In genomic region chr2:96407041-96407918, GRCh38 we compare ENCODE assay signal across 8 cellular contexts.
DNase-seq lines count a peak whose midpoint lies in the region; ATAC-seq lines count a peak whose summit lies in the region.

No MANE protein-coding gene starts in this region.

- H3K9me3 Mint-ChIP-seq in activated T-cell treated with anti-CD3 and anti-CD28 coated beads, Interleukin-2, amount 50 U/mL, for 24 hours: no peaks in the 10 kb centered on the region
- H3K9me3 Mint-ChIP-seq in naive B cell: no peaks in the 10 kb centered on the region

- peak; percentile 70 for ATAC-seq in HG03354 (IDR thresholded peaks at IDR 0.05; ENCODE audit: poor library complexity, severe bottlenecking, unreplicated experiment)
- peak; percentile 74 for ATAC-seq in esophagus mucosa
- ATAC-seq in naive B cell (ENCODE audit: low read depth in 2 of 2): peak; percentile 78 to 81
- no peak for ATAC-seq in GM19328 (IDR thresholded peaks at IDR 0.05; ENCODE audit: unreplicated experiment)

- peak overlapping the region; percentile 83 for H3K27ac Mint-ChIP-seq in activated T-cell treated with anti-CD3 and anti-CD28 coated beads, Interleukin-2, amount 50 U/mL, for 24 hours
- peak overlapping the region in 2 of 6 donors; percentile 11 to 81 for H3K27ac Mint-ChIP-seq in naive B cell

- no peak overlapping the region for H3K4me3 Mint-ChIP-seq in activated T-cell treated with anti-CD3 and anti-CD28 coated beads, Interleukin-2, amount 50 U/mL, for 24 hours
- peak overlapping the region in 5 of 8 donors; percentile 5 to 51 (median 41) for H3K4me3 Mint-ChIP-seq in naive B cell

- no peaks in the 10 kb centered on the region for H3K27me3 Mint-ChIP-seq in activated T-cell treated with anti-CD3 and anti-CD28 coated beads, Interleukin-2, amount 50 U/mL, for 24 hours
- H3K27me3 Mint-ChIP-seq in naive B cell: no peaks in the 10 kb centered on the region

- no peaks in the 10 kb centered on the region for H3K36me3 Mint-ChIP-seq in activated T-cell treated with anti-CD3 and anti-CD28 coated beads, Interleukin-2, amount 50 U/mL, for 24 hours (ENCODE audit: low read depth)
- no peaks in the 10 kb centered on the region for H3K36me3 Mint-ChIP-seq in naive B cell

- H3K4me1 Mint-ChIP-seq in activated T-cell treated with anti-CD3 and anti-CD28 coated beads, Interleukin-2, amount 50 U/mL, for 24 hours (ENCODE audit: low read depth): peaks cover 34% of the 10 kb centered on the region
- H3K4me1 Mint-ChIP-seq in naive B cell: peaks cover 4 to 24% (median 8%) of the 10 kb centered on the region in 3 donors

- DNase-seq in DMS153 (lab: John Stamatoyannopoulos, UW) (peak; percentile 65), OCI-M1 (lab: John Stamatoyannopoulos, UW) (peak; percentile 70), naive B cell (peak; percentile 52)
- peak; percentile 77 for DNase-seq in activated T-cell treated with anti-CD3 and anti-CD28 coated beads, Interleukin-2, amount 50 U/mL, for 24 hours
- peak; percentile 19 to 42 for DNase-seq in stimulated activated CD8-positive, alpha-beta memory T cell treated with anti-CD3 and anti-CD28 coated beads, Interleukin-7, amount 100 ng/mL, for 48 hours (ENCODE audit: extremely low read depth in 1 of 2, low read depth in 1 of 2)
